Comparison of ENCODE assay signal across 8 cellular contexts in the genomic region with DNA sequence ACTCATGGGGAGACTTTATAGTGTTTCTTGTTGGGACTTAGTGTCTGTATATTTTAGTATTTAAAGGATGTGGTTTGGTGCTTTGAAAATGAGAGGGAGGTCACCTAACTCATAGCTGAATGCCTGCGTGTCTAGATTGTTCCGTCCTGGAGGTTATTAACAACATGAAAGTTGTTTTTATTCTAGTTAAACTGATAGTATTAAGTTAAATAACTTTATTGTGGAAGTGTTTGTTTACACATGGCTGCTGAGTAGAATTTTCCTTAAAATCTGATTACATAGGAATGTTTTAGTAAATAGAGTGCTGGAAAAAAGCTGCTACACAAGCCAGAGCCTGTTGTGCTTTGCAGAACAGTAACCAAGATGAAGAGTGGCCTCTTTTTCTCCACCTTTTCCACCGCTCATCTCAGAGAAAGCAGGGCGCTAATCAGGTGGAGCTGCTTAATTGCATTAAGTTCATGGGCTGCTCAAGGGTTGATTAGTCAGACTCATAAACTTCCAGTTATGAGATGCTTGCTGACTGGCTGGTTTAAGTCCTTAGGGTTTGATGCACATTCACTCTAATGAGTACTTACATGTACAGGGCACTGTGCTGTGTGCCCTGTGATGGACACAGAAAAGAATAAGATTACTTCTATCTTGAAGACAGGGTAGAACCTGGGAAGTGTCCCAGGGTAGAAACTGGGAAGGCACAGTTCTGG.
DNase-seq lines count a peak whose midpoint lies in the region; TF ChIP-seq lines count a peak whose summit lies in the region.

No MANE protein-coding gene starts in this region.

- H4K8ac ChIP-seq in mesenchymal stem cell (ENCODE audit: low read length): no peak overlapping the region

- peak overlapping the region; percentile 77 for H3K4me3 Mint-ChIP-seq in activated CD4-positive, alpha-beta T cell treated with anti-CD3 and anti-CD28 coated beads, Interleukin-2, amount 10 ng/mL, durations not matched to agents 24 days and 14 days

- DNase-seq in ELR (ENCODE audit: low read depth) (peak; percentile 44), mesenchymal stem cell (peak; percentile 77), NCI-H510A treated with DMSO at 0.1 percent for 48 hours (lab: John Stamatoyannopoulos, UW) (no peak), NCI-H2196 treated with DMSO at 0.1 percent for 48 hours (lab: John Stamatoyannopoulos, UW; ENCODE audit: unreplicated experiment) (no peak), hypothalamus (lab: John Stamatoyannopoulos, UW) (no peak), dermis blood vessel endothelial cell (no peak)
- no peak for DNase-seq in activated CD4-positive, alpha-beta T cell treated with anti-CD3 and anti-CD28 coated beads, Interleukin-2, amount 10 ng/mL, durations not matched to agents 24 days and 14 days

- H3K4me1 ChIP-seq in HEK293 (ENCODE audit: control insufficient read depth, insufficient read depth, low read length) (peaks cover 43% of the 10 kb centered on the region), mesenchymal stem cell (ENCODE audit: control insufficient read depth, insufficient read depth, low read depth, low read length) (peaks cover 8% of the 10 kb centered on the region)

- peak overlapping the region; percentile 87 for H3K27ac Mint-ChIP-seq in activated CD4-positive, alpha-beta T cell treated with anti-CD3 and anti-CD28 coated beads, Interleukin-2, amount 10 ng/mL, durations not matched to agents 24 days and 14 days

- TF ChIP-seq CTCF in HEK293 (tag by site-specific recombination; IDR thresholded peaks at IDR 0.05): no peak

- peaks cover 19% of the 10 kb centered on the region for H3K79me1 ChIP-seq in mesenchymal stem cell (replicated peaks; ENCODE audit: low read length, poor library complexity, severe bottlenecking)

- H3K14ac ChIP-seq in mesenchymal stem cell (ENCODE audit: low read length in 2 of 2): no peak overlapping the region

- peak overlapping the region in 1 of 2 experiments; percentile 59 for H2BK12ac ChIP-seq in mesenchymal stem cell (ENCODE audit: low read length in 2 of 2)

- intact Hi-C loops in activated CD4-positive, alpha-beta T cell treated with anti-CD3 and anti-CD28 coated beads, Interleukin-2, amount 10 ng/mL, durations not matched to agents 24 days and 14 days (cut with micrococcal nuclease): loop anchor here (2.0 to 10.0 kb wide), 3 partner anchors 33 to 889 kb away; partner anchors contain the start of gene CNIH1

- no peaks in the 10 kb centered on the region for H3K27me3 ChIP-seq in mesenchymal stem cell (ENCODE audit: control insufficient read depth in 1 of 2, insufficient read depth in 1 of 2, low read length in 2 of 2)

- no peak overlapping the region for H3K23ac ChIP-seq in mesenchymal stem cell (ENCODE audit: low read length in 2 of 2)

- H3K4ac ChIP-seq in mesenchymal stem cell (ENCODE audit: low read depth in 1 of 2, low read length in 2 of 2): peak overlapping the region; percentile 44 to 81

- H3K18ac ChIP-seq in mesenchymal stem cell (ENCODE audit: low read depth in 1 of 2, low read length in 2 of 2): peak overlapping the region; percentile 0 to 11

- H2BK15ac ChIP-seq in mesenchymal stem cell (ENCODE audit: low read depth, poor library complexity, severe bottlenecking): no peak overlapping the region

- no peak overlapping the region for H3K4me2 ChIP-seq in mesenchymal stem cell (ENCODE audit: low read length, poor library complexity, severe bottlenecking)

- no peak overlapping the region for H2AK5ac ChIP-seq in mesenchymal stem cell (ENCODE audit: low read length, severe bottlenecking)

- H3K27ac ChIP-seq in HEK293 (ENCODE audit: extremely low read depth, low read depth, low read length): no peak overlapping the region
- peak overlapping the region; percentile 55 for H3K27ac ChIP-seq in mesenchymal stem cell (ENCODE audit: low read length, poor library complexity, severe bottlenecking)

- no peak overlapping the region for H3K9ac ChIP-seq in mesenchymal stem cell (ENCODE audit: low read length)

- peak overlapping the region; percentile 71 for H2BK120ac ChIP-seq in mesenchymal stem cell (ENCODE audit: low read depth, low read length)

- no peak overlapping the region for H3K4me3 ChIP-seq in HEK293 (ENCODE audit: low read depth, low read length)
- H3K4me3 ChIP-seq in mesenchymal stem cell (ENCODE audit: insufficient read depth in 1 of 2, low read depth in 1 of 2, low read length in 2 of 2): no peak overlapping the region

- H3K27me3 Mint-ChIP-seq in activated CD4-positive, alpha-beta T cell treated with anti-CD3 and anti-CD28 coated beads, Interleukin-2, amount 10 ng/mL, durations not matched to agents 24 days and 14 days: no peaks in the 10 kb centered on the region

- CTCF ChIA-PET in HEK293 (lab: Yijun Ruan, JAX): interaction anchor here (0.6 to 1.7 kb wide), 5 partner anchors 9 to 88 kb away, joined by 3 to 7 read pairs (median 5); partner anchors contain the start of gene FBXO34

- 49% methylated on average over 3 of the region's 4 CpGs for WGBS in mesenchymal stem cell

- H3K4me1 Mint-ChIP-seq in activated CD4-positive, alpha-beta T cell treated with anti-CD3 and anti-CD28 coated beads, Interleukin-2, amount 10 ng/mL, durations not matched to agents 24 days and 14 days: peaks cover 68% of the 10 kb centered on the region

- peak overlapping the region; percentile 3 for H4K91ac ChIP-seq in mesenchymal stem cell (ENCODE audit: low read length)

- H3K36me3 ChIP-seq in HEK293 (ENCODE audit: control insufficient read depth in 2 of 2, insufficient read depth in 1 of 2, low read length in 2 of 2) (peaks cover 0 to 4% of the 10 kb centered on the region in 2 experiments; a peak in 1 of 3 replicates), mesenchymal stem cell (ENCODE audit: control insufficient read depth in 1 of 2, insufficient read depth in 2 of 2, low read depth in 1 of 2, low read length in 2 of 2) (no peaks in the 10 kb centered on the region)

- H3K9me3 Mint-ChIP-seq in activated CD4-positive, alpha-beta T cell treated with anti-CD3 and anti-CD28 coated beads, Interleukin-2, amount 10 ng/mL, durations not matched to agents 24 days and 14 days: no peaks in the 10 kb centered on the region

- no peak overlapping the region for H2BK5ac ChIP-seq in mesenchymal stem cell (ENCODE audit: low read depth, low read length, poor library complexity, severe bottlenecking)

- no peak overlapping the region for H2AFZ ChIP-seq in mesenchymal stem cell (ENCODE audit: low read depth, low read length)

- POLR2A ChIA-PET in HEK293 (lab: Yijun Ruan, JAX): interaction anchor here (0.6 kb wide), 1 partner anchor 49 kb away, joined by 4 read pairs; no protein-coding TSS in a partner anchor

- H3K9me3 ChIP-seq in HEK293 (ENCODE audit: control insufficient read depth, insufficient read depth, low read depth, low read length) (no peaks in the 10 kb centered on the region), mesenchymal stem cell (ENCODE audit: control insufficient read depth, low read length) (no peaks in the 10 kb centered on the region)

- H3K36me3 Mint-ChIP-seq in activated CD4-positive, alpha-beta T cell treated with anti-CD3 and anti-CD28 coated beads, Interleukin-2, amount 10 ng/mL, durations not matched to agents 24 days and 14 days (ENCODE audit: low read depth): peaks cover 8% of the 10 kb centered on the region

TF ChIP-seq in HEK293, 187 proteins besides CTCF, POLR2A, EP300 and RAD21:
- TF ChIP-seq ZNF660 (tag by site-specific recombination; IDR thresholded peaks at IDR 0.05) (0 out of 2 replicates have a peak, but pooled peaks have one; percentile 19), SP7 (tag by site-specific recombination; IDR thresholded peaks at IDR 0.05) (0 out of 2 replicates have a peak, but pooled peaks have one; percentile 20), ZNF600 (tag by site-specific recombination; IDR thresholded peaks at IDR 0.05) (peak; percentile 41; the same call in 1 of the 2 replicates), PRDM1 (tag by site-specific recombination; IDR thresholded peaks at IDR 0.05) (no peak), ZNF10 (tag by site-specific recombination; IDR thresholded peaks at IDR 0.05) (0 out of 2 replicates have a peak, but pooled peaks have one; percentile 54), TCF7L2 (IDR thresholded peaks at IDR 0.05; ENCODE audit: borderline replicate concordance, low read depth, low read length) (no peak), ZNF350 (tag by site-specific recombination; IDR thresholded peaks at IDR 0.05) (no peak), ZBTB17 (tag by site-specific recombination; IDR thresholded peaks at IDR 0.05) (peak; percentile 74)
- TF ChIP-seq, protein P1, sequence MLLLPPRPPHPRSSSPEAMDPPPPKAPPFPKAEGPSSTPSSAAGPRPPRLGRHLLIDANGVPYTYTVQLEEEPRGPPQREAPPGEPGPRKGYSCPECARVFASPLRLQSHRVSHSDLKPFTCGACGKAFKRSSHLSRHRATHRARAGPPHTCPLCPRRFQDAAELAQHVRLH (tag by site-specific recombination; IDR thresholded peaks at IDR 0.05): no peak
- TF ChIP-seq, protein P2, sequence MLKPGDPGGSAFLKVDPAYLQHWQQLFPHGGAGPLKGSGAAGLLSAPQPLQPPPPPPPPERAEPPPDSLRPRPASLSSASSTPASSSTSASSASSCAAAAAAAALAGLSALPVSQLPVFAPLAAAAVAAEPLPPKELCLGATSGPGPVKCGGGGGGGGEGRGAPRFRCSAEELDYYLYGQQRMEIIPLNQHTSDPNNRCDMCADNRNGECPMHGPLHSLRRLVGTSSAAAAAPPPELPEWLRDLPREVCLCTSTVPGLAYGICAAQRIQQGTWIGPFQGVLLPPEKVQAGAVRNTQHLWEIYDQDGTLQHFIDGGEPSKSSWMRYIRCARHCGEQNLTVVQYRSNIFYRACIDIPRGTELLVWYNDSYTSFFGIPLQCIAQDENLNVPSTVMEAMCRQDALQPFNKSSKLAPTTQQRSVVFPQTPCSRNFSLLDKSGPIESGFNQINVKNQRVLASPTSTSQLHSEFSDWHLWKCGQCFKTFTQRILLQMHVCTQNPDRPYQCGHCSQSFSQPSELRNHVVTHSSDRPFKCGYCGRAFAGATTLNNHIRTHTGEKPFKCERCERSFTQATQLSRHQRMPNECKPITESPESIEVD (tag by site-specific recombination; IDR thresholded peaks at IDR 0.05): peak; percentile 90

Comparison
In these comparisons a context has a peak if more than half of its experiments do, and no peak if none do; other contexts are left out.
1. DNase-seq: peak in ELR (single experiment) and mesenchymal stem cell (single experiment); none in activated CD4-positive, alpha-beta T cell treated with anti-CD3 and anti-CD28 coated beads, Interleukin-2, amount 10 ng/mL, durations not matched to agents 24 days and 14 days (single experiment), NCI-H510A treated with DMSO at 0.1 percent for 48 hours (single experiment), NCI-H2196 treated with DMSO at 0.1 percent for 48 hours (single experiment), hypothalamus (0 of 51) and dermis blood vessel endothelial cell (single experiment).